Comparison of ENCODE assay signal across 21 cellular contexts in genomic region chr9:113600477-113600851, GRCh38.
DNase-seq lines count a peak whose midpoint lies in the region; ATAC-seq, FAIRE-seq and TF ChIP-seq lines count a peak whose summit lies in the region.
"Had no signal": no experiment of that assay in that cellular context is flagged by ENCODE, and none has a peak within 500 bp of the region (broad histone marks: within the 10 kb centered on the region; RNA-seq: fewer than 3 reads in every experiment).

No MANE protein-coding gene starts in this region.

- intact Hi-C loops in ascending aorta (cut with DNase I) (no loop called here), heart left ventricle (cut with DNase I) (no loop called here)

- H3K4me3 Mint-ChIP-seq in stimulated activated memory B cell treated with anti-CD40 and anti-IgM and Interleukin-4, amounts not matched to agents 10 μg/mL and 1 μg/mL and 100 μg/mL, for 72 hours = no peak overlapping the region
- H3K4me3 Mint-ChIP-seq: activated naive CD4-positive, alpha-beta T cell treated with anti-CD3 and anti-CD28 coated beads for 36 hours had no signal

- peaks cover 31% of the 10 kb centered on the region for H3K36me3 Mint-ChIP-seq in stimulated activated memory B cell treated with anti-CD40 and anti-IgM and Interleukin-4, amounts not matched to agents 10 μg/mL and 1 μg/mL and 100 μg/mL, for 72 hours

- H3K27ac ChIP-seq in ascending aorta (peak overlapping the region; percentile 69 to 95), heart left ventricle (peak overlapping the region in 10 of 12 donors; percentile 7 to 97 (median 90))
- H3K27ac ChIP-seq: VCaP had no signal

- H3K9me3 Mint-ChIP-seq in stimulated activated memory B cell treated with anti-CD40 and anti-IgM and Interleukin-4, amounts not matched to agents 10 μg/mL and 1 μg/mL and 100 μg/mL, for 72 hours = no peaks in the 10 kb centered on the region
- H3K9me3 Mint-ChIP-seq: activated naive CD4-positive, alpha-beta T cell treated with anti-CD3 and anti-CD28 coated beads for 36 hours had no signal

- H3K4me1 Mint-ChIP-seq in stimulated activated memory B cell treated with anti-CD40 and anti-IgM and Interleukin-4, amounts not matched to agents 10 μg/mL and 1 μg/mL and 100 μg/mL, for 72 hours = peaks cover 39% of the 10 kb centered on the region

- no peak overlapping the region for H3K4me3 ChIP-seq in ascending aorta
- no peak overlapping the region for H3K4me3 ChIP-seq in heart left ventricle
- H3K4me3 ChIP-seq: upper lobe of left lung had no signal

- no peaks in the 10 kb centered on the region for H3K27me3 Mint-ChIP-seq in stimulated activated memory B cell treated with anti-CD40 and anti-IgM and Interleukin-4, amounts not matched to agents 10 μg/mL and 1 μg/mL and 100 μg/mL, for 72 hours

- FAIRE-seq in D721Med (lab: Jason Lieb, UNC) = no peak
- FAIRE-seq: endometrium, keratinocyte had no signal

- H3K27me3 ChIP-seq in ascending aorta (no peaks in the 10 kb centered on the region), heart left ventricle (no peaks in the 10 kb centered on the region)
- H3K27me3 ChIP-seq: upper lobe of left lung had no signal

- TF ChIP-seq POLR2A in heart left ventricle (IDR thresholded peaks at IDR 0.05) = no peak

- H3K27ac Mint-ChIP-seq in stimulated activated memory B cell treated with anti-CD40 and anti-IgM and Interleukin-4, amounts not matched to agents 10 μg/mL and 1 μg/mL and 100 μg/mL, for 72 hours = peak overlapping the region; percentile 81
- H3K27ac Mint-ChIP-seq: activated naive CD4-positive, alpha-beta T cell treated with anti-CD3 and anti-CD28 coated beads for 36 hours had no signal

- peak; percentile 4 to 27 (median 18) for ATAC-seq in heart left ventricle
- no peak for ATAC-seq in stimulated activated memory B cell treated with anti-CD40 and anti-IgM and Interleukin-4, amounts not matched to agents 10 μg/mL and 1 μg/mL and 100 μg/mL, for 72 hours
- no peak for ATAC-seq in GM18517 (IDR thresholded peaks at IDR 0.05; ENCODE audit: unreplicated experiment)
- no peak for ATAC-seq in HG03520 (IDR thresholded peaks at IDR 0.05; ENCODE audit: unreplicated experiment)
- ATAC-seq: PC-3 had no signal

- H3K4me1 ChIP-seq in ascending aorta (peaks cover 48 to 71% of the 10 kb centered on the region in 2 donors), heart left ventricle (peaks cover 27 to 86% (median 77%) of the 10 kb centered on the region in 12 donors)

- DNase-seq in ascending aorta (ENCODE audit: low spot score in 2 of 2) = no peak
- DNase-seq in heart left ventricle = peak in 3 of 5 donors; percentile 28 to 62 (median 47)
- peak; percentile 38 for DNase-seq in myocyte (ENCODE audit: low read depth)
- DNase-seq in effector CD4-positive, alpha-beta T cell = no peak
- no peak for DNase-seq in D721Med (ENCODE audit: insufficient read length, low spot score)
- DNase-seq: activated CD4-positive, alpha-beta T cell treated with anti-CD3 and anti-CD28 coated beads, Interleukin-2, amount 50 U/mL, for 4 hours; activated naive CD4-positive, alpha-beta T cell treated with anti-CD3 and anti-CD28 coated beads for 36 hours; activated T-cell treated with anti-CD3 and anti-CD28 coated beads for 4 hours; Caco-2; NCI-H187; NCI-H2227 treated with DMSO at 0.1 percent for 48 hours; PC-3; stimulated activated naive CD4-positive, alpha-beta T cell treated with Interleukin-2 at 50 U/mL for 16 hours; T-helper 2 cell; upper lobe of left lung had no signal

- H3K9me3 ChIP-seq in ascending aorta (no peaks in the 10 kb centered on the region), heart left ventricle (no peaks in the 10 kb centered on the region)
- H3K9me3 ChIP-seq: Caco-2, upper lobe of left lung had no signal

- H3K36me3 ChIP-seq in ascending aorta = peaks cover 27 to 32% of the 10 kb centered on the region in 2 donors
- H3K36me3 ChIP-seq in heart left ventricle = peaks cover 2 to 32% (median 29%) of the 10 kb centered on the region in 9 donors

- TF ChIP-seq CTCF in ascending aorta (IDR thresholded peaks at IDR 0.05) = no peak
- no peak for TF ChIP-seq CTCF in heart left ventricle (IDR thresholded peaks at IDR 0.05)
- TF ChIP-seq CTCF in D721Med (IDR thresholded peaks at IDR 0.05; ENCODE audit: insufficient read depth, missing control alignments) = no peak

- WGBS in heart left ventricle, 4 donors = 50 to 65% (median 54%) methylated on average over 2 to 4 of the region's 4 CpGs

Comparison
In these comparisons a context has a peak if more than half of its experiments do, and no peak if none do; other contexts are left out.
1. DNase-seq: peak in heart left ventricle (3 of 5) and myocyte (single experiment); none in ascending aorta (0 of 2), effector CD4-positive, alpha-beta T cell (single experiment) and D721Med (single experiment).
2. ATAC-seq: peak in heart left ventricle (4 of 4); none in stimulated activated memory B cell treated with anti-CD40 and anti-IgM and Interleukin-4, amounts not matched to agents 10 μg/mL and 1 μg/mL and 100 μg/mL, for 72 hours (single experiment), GM18517 (single experiment) and HG03520 (single experiment).